1 cellular context compared by ENCODE assay signal in genomic region chr11:62855571-62856332, GRCh38.
TF ChIP-seq lines count a peak whose summit lies in the region.

No MANE protein-coding gene starts in this region.

TF ChIP-seq in HepG2, 621 proteins besides CTCF, POLR2A, EP300 and RAD21 (continued from another document and continues in another):
- TF ChIP-seq GPBP1L1 (CRISPR knock-in tag; IDR thresholded peaks at IDR 0.05) (no peak), DNMT3B (CRISPR knock-in tag; conservative IDR thresholded peaks at IDR 0.05) (peak; percentile 99), ZSCAN9 (CRISPR knock-in tag; IDR thresholded peaks at IDR 0.05; ENCODE audit: borderline replicate concordance) (peak; percentile 88), ZNF501 (CRISPR knock-in tag; IDR thresholded peaks at IDR 0.05) (peak; percentile 84), BHLHE40 (IDR thresholded peaks at IDR 0.05; ENCODE audit: low read length) (peak; percentile 49; the same call in 1 of the 2 replicates), HOXA7 (CRISPR knock-in tag; IDR thresholded peaks at IDR 0.05) (0 out of 2 replicates have a peak, but pooled peaks have one; percentile 26), SAFB2 (CRISPR knock-in tag; IDR thresholded peaks at IDR 0.05; ENCODE audit: borderline replicate concordance, low read depth) (no peak; the same call in 1 of the 2 replicates), ZNF225 (CRISPR knock-in tag; IDR thresholded peaks at IDR 0.05) (no peak; the same call in 1 of the 2 replicates), ZNF296 (CRISPR knock-in tag; conservative IDR thresholded peaks at IDR 0.05) (peak; percentile 25; the same call in 1 of the 2 replicates), ZBTB49 (CRISPR knock-in tag; IDR thresholded peaks at IDR 0.05; ENCODE audit: borderline replicate concordance) (no peak), DNMT1 (CRISPR knock-in tag; IDR thresholded peaks at IDR 0.05) (0 out of 2 replicates have a peak, but pooled peaks have one; percentile 5), FOXO4 (CRISPR knock-in tag; conservative IDR thresholded peaks at IDR 0.05) (no peak), ZNF605 (CRISPR knock-in tag; IDR thresholded peaks at IDR 0.05) (peak; percentile 98), ZXDC (CRISPR knock-in tag; IDR thresholded peaks at IDR 0.05) (peak; percentile 94), NFE2L1 (CRISPR knock-in tag; IDR thresholded peaks at IDR 0.05; ENCODE audit: borderline replicate concordance) (no peak), ZNF782 (CRISPR knock-in tag; IDR thresholded peaks at IDR 0.05; ENCODE audit: borderline replicate concordance) (peak; percentile 87), NFKBIZ (CRISPR knock-in tag; IDR thresholded peaks at IDR 0.05) (peak; percentile 91), ZNF503 (CRISPR knock-in tag; IDR thresholded peaks at IDR 0.05) (peak; percentile 91), PPARG (CRISPR knock-in tag; conservative IDR thresholded peaks at IDR 0.05) (peak; percentile 61; the same call in 1 of the 2 replicates), MBNL3 (CRISPR knock-in tag; conservative IDR thresholded peaks at IDR 0.05) (no peak), DMTF1 (CRISPR knock-in tag; IDR thresholded peaks at IDR 0.05) (no peak), SP1 (IDR thresholded peaks at IDR 0.05) (no peak), SP1 (CRISPR knock-in tag; IDR thresholded peaks at IDR 0.05) (peak; percentile 97), SMC3 (IDR thresholded peaks at IDR 0.05; ENCODE audit: low read length) (no peak), ATF7-NPFF (CRISPR knock-in tag; IDR thresholded peaks at IDR 0.05; ENCODE audit: low read depth) (peak; percentile 98), CEBPB (IDR thresholded peaks at IDR 0.05; ENCODE audit: borderline replicate concordance, low read depth, low read length) (no peak), ZNF781 (CRISPR knock-in tag; IDR thresholded peaks at IDR 0.05; ENCODE audit: borderline replicate concordance, not compliant biosample characterization) (peak; percentile 90), GFI1 (CRISPR knock-in tag; IDR thresholded peaks at IDR 0.05; ENCODE audit: borderline replicate concordance) (peak; percentile 27; the same call in 1 of the 2 replicates), MLXIP (CRISPR knock-in tag; IDR thresholded peaks at IDR 0.05; ENCODE audit: borderline replicate concordance) (peak; percentile 70; the same call in 1 of the 2 replicates), GTF2F1 (IDR thresholded peaks at IDR 0.05; ENCODE audit: low read length) (peak; percentile 94), ZMAT5 (CRISPR knock-in tag; IDR thresholded peaks at IDR 0.05; ENCODE audit: borderline replicate concordance, low read depth) (no peak), ZFY (CRISPR knock-in tag; IDR thresholded peaks at IDR 0.05) (peak; percentile 79)
